ENCODE assay signal across 1 cellular context in genomic region chr12:401235-402126, GRCh38.
TF ChIP-seq lines count a peak whose summit lies in the region.

CCDC77 (plus strand) TSS chr12:401644; CDS start chr12:409384, 7,740 bp downstream.

TF ChIP-seq in H1, 55 proteins besides CTCF, POLR2A, EP300 and RAD21 (continued from another document):
- TF ChIP-seq TAF1 (IDR thresholded peaks at IDR 0.05; ENCODE audit: low read depth, low read length), result peak; percentile 83
- no peak for TF ChIP-seq POU5F1 (IDR thresholded peaks at IDR 0.05; ENCODE audit: low read depth, low read length)
- no peak for TF ChIP-seq JUND (IDR thresholded peaks at IDR 0.05; ENCODE audit: low read length)
- peak; percentile 98 for TF ChIP-seq SP1 (IDR thresholded peaks at IDR 0.05; ENCODE audit: low read depth, low read length)
- TF ChIP-seq KDM1A (IDR thresholded peaks at IDR 0.05; ENCODE audit: borderline replicate concordance, low read length), result no peak
- no peak for TF ChIP-seq SAP30 (IDR thresholded peaks at IDR 0.05; ENCODE audit: insufficient read depth, insufficient replicate concordance, low read length)
- peak; percentile 95 for TF ChIP-seq ASH2L (IDR thresholded peaks at IDR 0.05; ENCODE audit: low read length)
- no peak for TF ChIP-seq EGR1 (IDR thresholded peaks at IDR 0.05; ENCODE audit: borderline replicate concordance, low read depth, low read length)
- no peak for TF ChIP-seq BCL11A (IDR thresholded peaks at IDR 0.05; ENCODE audit: low read depth in 2 of 2, low read length in 2 of 2)
- peak; percentile 80 for TF ChIP-seq TBP (IDR thresholded peaks at IDR 0.05; ENCODE audit: low read depth, low read length)
- no peak for TF ChIP-seq ATF3 (IDR thresholded peaks at IDR 0.05; ENCODE audit: insufficient read depth, low read depth, low read length)
- no peak for TF ChIP-seq CHD7 (IDR thresholded peaks at IDR 0.05; ENCODE audit: insufficient replicate concordance, low read length)
- peak; percentile 48 for TF ChIP-seq PHF8 (conservative IDR thresholded peaks at IDR 0.05; ENCODE audit: low read depth, low read length)
- TF ChIP-seq CBX8 (IDR thresholded peaks at IDR 0.05; ENCODE audit: borderline replicate concordance, low read depth, low read length), result no peak
- no peak for TF ChIP-seq RNF2 (IDR thresholded peaks at IDR 0.05; ENCODE audit: borderline replicate concordance, low read depth, low read length, missing control alignments, poor library complexity, severe bottlenecking)
- TF ChIP-seq SIN3A (conservative IDR thresholded peaks at IDR 0.05 in 1 of 2, IDR thresholded peaks at IDR 0.05 in 1 of 2; ENCODE audit: low read depth in 1 of 2, low read length in 2 of 2), result peak; percentile 63 to 77; a peak in 1 of 4 replicates
- TF ChIP-seq KDM4A (IDR thresholded peaks at IDR 0.05; ENCODE audit: low read depth, low read length, severe bottlenecking), result peak; percentile 69
- no peak for TF ChIP-seq SIRT6 (IDR thresholded peaks at IDR 0.05; ENCODE audit: low read length)
- TF ChIP-seq USF2 (IDR thresholded peaks at IDR 0.05; ENCODE audit: low read length), result no peak
- TF ChIP-seq FOSL1 (IDR thresholded peaks at IDR 0.05; ENCODE audit: insufficient read depth, low read depth, low read length), result no peak
- TF ChIP-seq CHD2 (IDR thresholded peaks at IDR 0.05; ENCODE audit: low read length), result peak; percentile 98
- TF ChIP-seq TCF12 (IDR thresholded peaks at IDR 0.05; ENCODE audit: low read depth, low read length), result no peak
- no peak for TF ChIP-seq RFX5 (IDR thresholded peaks at IDR 0.05; ENCODE audit: borderline replicate concordance, low read depth, low read length)
- TF ChIP-seq NANOG (IDR thresholded peaks at IDR 0.05; ENCODE audit: insufficient read depth, low read depth, low read length, poor library complexity, severe bottlenecking), result peak; percentile 23
- no peak for TF ChIP-seq YY1 (IDR thresholded peaks at IDR 0.05; ENCODE audit: low read depth, low read length)
- no peak for TF ChIP-seq CTBP2 (IDR thresholded peaks at IDR 0.05; ENCODE audit: borderline replicate concordance, insufficient read depth, insufficient read length, low read length)
- TF ChIP-seq TAF7 (optimal IDR thresholded peaks at IDR 0.05; ENCODE audit: borderline replicate concordance, low read depth, low read length), result peak; percentile 68
- TF ChIP-seq SIX5 (IDR thresholded peaks at IDR 0.05; ENCODE audit: low read depth, low read length), result peak; percentile 86
- TF ChIP-seq JUN (IDR thresholded peaks at IDR 0.05; ENCODE audit: low read depth, low read length), result no peak
- TF ChIP-seq E2F6 (IDR thresholded peaks at IDR 0.05), result no peak
- peak; percentile 43; the same call in 1 of the 2 replicates for TF ChIP-seq RBBP5 (IDR thresholded peaks at IDR 0.05; ENCODE audit: borderline replicate concordance, low read depth, low read length)
- no peak for TF ChIP-seq CBX5 (IDR thresholded peaks at IDR 0.05; ENCODE audit: low read depth, low read length)
- TF ChIP-seq CEBPB (IDR thresholded peaks at IDR 0.05; ENCODE audit: low read depth, low read length), result peak; percentile 62; the same call in 1 of the 2 replicates
- 0 out of 4 replicates have a peak, but pooled peaks of 1 of the 2 experiments have one; percentile 79 for TF ChIP-seq HDAC2 (IDR thresholded peaks at IDR 0.05; ENCODE audit: borderline replicate concordance in 1 of 2, low read depth in 2 of 2, low read length in 2 of 2)
- no peak for TF ChIP-seq ATF2 (IDR thresholded peaks at IDR 0.05; ENCODE audit: low read length)
- no peak for TF ChIP-seq BACH1 (IDR thresholded peaks at IDR 0.05; ENCODE audit: low read length)
- TF ChIP-seq EZH2 (IDR thresholded peaks at IDR 0.05; ENCODE audit: low read depth, low read length, severe bottlenecking), result no peak
- TF ChIP-seq SP2 (IDR thresholded peaks at IDR 0.05; ENCODE audit: low read length), result no peak; the same call in 1 of the 2 replicates
- TF ChIP-seq CHD1 (IDR thresholded peaks at IDR 0.05; ENCODE audit: low read depth, low read length), result no peak
- no peak for TF ChIP-seq MAFK (IDR thresholded peaks at IDR 0.05; ENCODE audit: low read depth, low read length)
- no peak for TF ChIP-seq GTF2F1 (IDR thresholded peaks at IDR 0.05; ENCODE audit: borderline replicate concordance, low read depth, low read length)
- TF ChIP-seq POLR2AphosphoS5 (IDR thresholded peaks at IDR 0.05; ENCODE audit: low read depth, low read length), result peak; percentile 82; the same call in 1 of the 2 replicates
- no peak for TF ChIP-seq ZNF274 (IDR thresholded peaks at IDR 0.05; ENCODE audit: borderline replicate concordance, extremely low read depth, low read length)
- TF ChIP-seq BRCA1 (IDR thresholded peaks at IDR 0.05; ENCODE audit: low read depth, low read length), result peak; percentile 85
- no peak for TF ChIP-seq SRF (IDR thresholded peaks at IDR 0.05; ENCODE audit: low read depth, low read length)
- TF ChIP-seq NRF1 (IDR thresholded peaks at IDR 0.05; ENCODE audit: low read depth, low read length), result no peak
- no peak for TF ChIP-seq KDM5A (IDR thresholded peaks at IDR 0.05; ENCODE audit: low read length)
- peak; percentile 78 for TF ChIP-seq SP4 (IDR thresholded peaks at IDR 0.05; ENCODE audit: low read length)
- TF ChIP-seq MAX (IDR thresholded peaks at IDR 0.05), result no peak
- TF ChIP-seq RXRA (IDR thresholded peaks at IDR 0.05; ENCODE audit: insufficient read depth, low read depth, low read length), result no peak
- no peak for TF ChIP-seq GABPA (IDR thresholded peaks at IDR 0.05; ENCODE audit: borderline replicate concordance, insufficient read depth, low read length)
